ENCODE assay signal across 8 cellular contexts in genomic region chr10:80493482-80494021, GRCh38. TPM values are rescaled to one million over a fixed set of nuclear protein-coding genes. Genes with fewer than 3 reads are reported as not detected.
A peak's percentile ranks its signal among the peaks of the same experiment; 100 is the strongest.
DNase-seq lines count a peak whose midpoint lies in the region; ATAC-seq, FAIRE-seq and TF ChIP-seq lines count a peak whose summit lies in the region.

No MANE protein-coding gene starts in this region.

- no peak for FAIRE-seq in D721Med (lab: Jason Lieb, UNC)

- peak; percentile 54 for DNase-seq in Daoy (ENCODE audit: low read depth)
- DNase-seq in NCI-H446 (lab: John Stamatoyannopoulos, UW): peak; percentile 28 to 74
- DNase-seq in effector memory CD4-positive, alpha-beta T cell: no peak
- no peak for DNase-seq in sciatic nerve (ENCODE audit: low spot score)
- DNase-seq in NCI-H146 (lab: John Stamatoyannopoulos, UW): no peak
- no peak for DNase-seq in sigmoid colon
- no peak for DNase-seq in D721Med (ENCODE audit: insufficient read length, low spot score)

- peaks cover 91% of the 10 kb centered on the region for H3K4me1 ChIP-seq in effector memory CD4-positive, alpha-beta T cell (ENCODE audit: control insufficient read depth, insufficient read depth, low read length, poor library complexity, severe bottlenecking)
- H3K4me1 ChIP-seq in sigmoid colon: peaks cover 0 to 35% (median 23%) of the 10 kb centered on the region in 4 donors

- no peak overlapping the region for H3K4me3 ChIP-seq in effector memory CD4-positive, alpha-beta T cell (ENCODE audit: insufficient read depth, low read depth, low read length, poor library complexity, severe bottlenecking)
- H3K4me3 ChIP-seq in sigmoid colon: no peak overlapping the region

- TF ChIP-seq EP300 in sigmoid colon (IDR thresholded peaks at IDR 0.05): no peak

- peaks cover 40% of the 10 kb centered on the region for H3K36me3 ChIP-seq in effector memory CD4-positive, alpha-beta T cell (ENCODE audit: control insufficient read depth, insufficient read depth, low read length)
- H3K36me3 ChIP-seq in sigmoid colon: peaks cover 0 to 18% (median 0%) of the 10 kb centered on the region in 4 donors

- no peaks in the 10 kb centered on the region for H3K27me3 ChIP-seq in effector memory CD4-positive, alpha-beta T cell (replicated peaks; ENCODE audit: control insufficient read depth, insufficient read depth, low read length, poor library complexity, severe bottlenecking)
- no peaks in the 10 kb centered on the region for H3K27me3 ChIP-seq in sigmoid colon

- TF ChIP-seq POLR2A in sigmoid colon (IDR thresholded peaks at IDR 0.05): no peak

- peak overlapping the region; percentile 60 for H3K27ac ChIP-seq in effector memory CD4-positive, alpha-beta T cell (ENCODE audit: insufficient read depth, low read length, poor library complexity, severe bottlenecking)
- H3K27ac ChIP-seq in sigmoid colon: peak overlapping the region in 2 of 4 donors; percentile 29 to 43

- no peak for TF ChIP-seq CTCF in sigmoid colon (IDR thresholded peaks at IDR 0.05)
- TF ChIP-seq CTCF in D721Med (IDR thresholded peaks at IDR 0.05; ENCODE audit: insufficient read depth, missing control alignments): no peak

- intact Hi-C loops in sciatic nerve (cut with DNase I) (no loop called here), sigmoid colon (cut with DNase I) (no loop called here)

- WGBS in sigmoid colon, 2 donors: 28 to 44% methylated on average over 4 of the region's 4 CpGs

- ATAC-seq in GM21423 (IDR thresholded peaks at IDR 0.05; ENCODE audit: unreplicated experiment) (peak; percentile 52), sciatic nerve (peak; percentile 65)

- no peaks in the 10 kb centered on the region for H3K9me3 ChIP-seq in effector memory CD4-positive, alpha-beta T cell (ENCODE audit: control insufficient read depth, low read length)
- H3K9me3 ChIP-seq in sigmoid colon: no peaks in the 10 kb centered on the region

RNA-seq across cellular contexts. Expression of gene TSPAN14, which starts 39.4 kb away (rescaled TPM):
- 19.9 and 21.0 TPM in 2 replicates for total RNA-seq in Daoy (2014; rRNA removed; shearing (Covaris generic))
- 103 TPM for total RNA-seq in sciatic nerve
- 10 to 100 TPM; 22.0 to 29.9 (median 23.9) TPM for total RNA-seq in sigmoid colon
- polyA plus RNA-seq in sigmoid colon: 10 to 100 TPM; 12.0 to 67.3 (median 14.1) TPM

RNA-seq across cellular contexts. Expression of gene SH2D4B, which starts 44.1 kb away (rescaled TPM):
- total RNA-seq in Daoy (2014; rRNA removed; shearing (Covaris generic)): 0.06 TPM in 1 of 2 replicates, not detected in the other
- 0.18 TPM for total RNA-seq in sciatic nerve
- total RNA-seq in sigmoid colon: under 1 TPM in 1 of 4 donors, not detected in 3; 0.33 TPM
- under 1 TPM in 1 of 3 donors, not detected in 2; 0.06 TPM for polyA plus RNA-seq in sigmoid colon

Comparison
In these comparisons a context has a peak if more than half of its experiments do, and no peak if none do; other contexts are left out.
1. DNase-seq: peak in Daoy (single experiment) and NCI-H446 (2 of 2); none in effector memory CD4-positive, alpha-beta T cell (0 of 3), sciatic nerve (single experiment), NCI-H146 (single experiment), sigmoid colon (single experiment) and D721Med (single experiment).